17 cellular contexts compared by ENCODE assay signal in the genomic region with DNA sequence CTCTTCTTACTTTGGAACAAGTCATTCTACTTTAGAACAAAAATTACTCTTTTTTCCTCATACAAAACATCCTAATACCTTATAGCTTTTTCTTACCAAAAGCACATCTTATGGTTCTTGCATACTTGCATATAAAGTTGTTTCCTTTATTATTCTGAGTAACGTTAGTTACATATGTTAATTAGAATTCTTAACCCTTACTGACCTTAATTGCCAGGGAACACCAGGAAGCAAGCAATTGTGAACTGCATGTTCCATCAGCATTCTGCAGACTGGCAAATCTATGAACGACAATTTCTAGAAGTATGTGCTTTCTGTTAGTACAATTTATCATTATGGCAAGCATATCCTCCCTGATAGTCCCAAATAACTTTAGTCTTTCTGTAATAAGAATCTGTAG.
A peak's percentile ranks its signal among the peaks of the same experiment; 100 is the strongest.
DNase-seq lines count a peak whose midpoint lies in the region; FAIRE-seq and TF ChIP-seq lines count a peak whose summit lies in the region.
"Had no signal": no experiment of that assay in that cellular context is flagged by ENCODE, and none has a peak within 500 bp of the region (broad histone marks: within the 10 kb centered on the region; RNA-seq: fewer than 3 reads in every experiment).

No MANE protein-coding gene starts in this region.

- H2BK120ac ChIP-seq in H1 (replicated peaks; ENCODE audit: low read depth, low read length), result no peak overlapping the region

- TF ChIP-seq POLR2A in H1 (IDR thresholded peaks at IDR 0.05; ENCODE audit: control extremely low read depth in 1 of 2, low read depth in 2 of 2, low read length in 2 of 2) (no peak), esophagus squamous epithelium (IDR thresholded peaks at IDR 0.05) (no peak)

- no peak overlapping the region for H3K14ac ChIP-seq in H1 (ENCODE audit: insufficient read length)

- in situ Hi-C loops in HAP-1 (cut with MboI; ENCODE audit: low sequenced_read_pairs), result no loop called here

- no peak overlapping the region for H4K5ac ChIP-seq in H1 (ENCODE audit: insufficient read length, low read depth, low read length)

- H2BK20ac ChIP-seq in H1 (ENCODE audit: low read length), result no peak overlapping the region

- H3K4me1 Mint-ChIP-seq in Calu3 (ENCODE audit: low read depth, unreplicated experiment), result no peaks in the 10 kb centered on the region
- H3K4me1 Mint-ChIP-seq: B cell had no signal

- WGBS in H1 (ENCODE audit: extremely low coverage in 1 of 2, insufficient coverage in 1 of 2, insufficient read length in 1 of 2, insufficient replicate concordance in 2 of 2, low coverage in 1 of 2, low lambda C conversion rate in 2 of 2, missing lambda C conversion rate in 1 of 2), 2 experiments, result 6% methylated on average over 2 of the region's 2 CpGs; no CpG with 5 or more reads in 1 of the 2 experiments
- WGBS in smooth muscle cell (ENCODE audit: low lambda C conversion rate), result 24% methylated on average over 2 of the region's 2 CpGs
- 10 to 19% methylated on average over 2 of the region's 2 CpGs for WGBS in esophagus squamous epithelium, 2 donors

- no peaks in the 10 kb centered on the region for H3F3A ChIP-seq in smooth muscle cell (ENCODE audit: low read depth)

- H4K20me1 ChIP-seq in H1 (replicated peaks in 1 of 2; ENCODE audit: control insufficient read depth in 1 of 2, insufficient read depth in 2 of 2, low read length in 2 of 2), result no peaks in the 10 kb centered on the region
- no peaks in the 10 kb centered on the region for H4K20me1 ChIP-seq in smooth muscle cell (ENCODE audit: low read depth)

- H3K4me2 ChIP-seq in H1 (ENCODE audit: insufficient read depth in 1 of 2, low read depth in 2 of 2, low read length in 2 of 2) (peak overlapping the region in 1 of 2 experiments; percentile 38; a peak in 1 of 4 replicates), smooth muscle cell (no peak overlapping the region)

- no peaks in the 10 kb centered on the region for H3K79me1 ChIP-seq in H1 (ENCODE audit: low read depth, low read length)

- H3K79me2 ChIP-seq in H1 (ENCODE audit: control insufficient read depth in 1 of 2, insufficient read depth in 2 of 2, low read length in 2 of 2) (no peaks in the 10 kb centered on the region), smooth muscle cell (ENCODE audit: low read depth) (no peaks in the 10 kb centered on the region)

- H3K36me3 ChIP-seq in HAP-1 (replicated peaks) (no peaks in the 10 kb centered on the region), H1 (ENCODE audit: control insufficient read depth in 2 of 4, insufficient read depth in 4 of 4, low read length in 3 of 4) (peaks cover 0 to 10% (median 5%) of the 10 kb centered on the region in 4 experiments; a peak in 3 of 8 replicates), iPS-20b (ENCODE audit: insufficient read depth, low read depth, low read length) (0 out of 2 replicates have a peak, but pooled peaks cover 4% of the 10 kb centered on the region), smooth muscle cell (ENCODE audit: low read depth) (no peaks in the 10 kb centered on the region), esophagus squamous epithelium (no peaks in the 10 kb centered on the region)

- no peak overlapping the region for H3K56ac ChIP-seq in H1 (replicated peaks; ENCODE audit: insufficient read length, low read depth, low read length)

- no peaks in the 10 kb centered on the region for H3K27me3 Mint-ChIP-seq in Calu3 (ENCODE audit: unreplicated experiment)
- H3K27me3 Mint-ChIP-seq: B cell; CD4-positive, alpha-beta T cell had no signal

- H3K9me3 Mint-ChIP-seq in Calu3 (ENCODE audit: low read depth, unreplicated experiment), result peaks cover 2% of the 10 kb centered on the region

- H3K27me3 ChIP-seq in HAP-1 (ENCODE audit: low read depth) (no peaks in the 10 kb centered on the region), H1 (replicated peaks in 1 of 4; ENCODE audit: control insufficient read depth in 3 of 4, extremely low read depth in 1 of 4, insufficient read depth in 3 of 4, low read length in 3 of 4) (no peaks in the 10 kb centered on the region), iPS-20b (ENCODE audit: insufficient read depth, low read length) (no peaks in the 10 kb centered on the region), smooth muscle cell (ENCODE audit: low read depth) (no peaks in the 10 kb centered on the region), esophagus squamous epithelium (no peaks in the 10 kb centered on the region)

- no peak overlapping the region for H3K18ac ChIP-seq in H1 (ENCODE audit: extremely low read depth, low read length)

- no peak overlapping the region for H3K27ac ChIP-seq in H1 (ENCODE audit: low read depth, low read length)
- peak overlapping the region; percentile 15 for H3K27ac ChIP-seq in iPS-20b (ENCODE audit: low read length)
- H3K27ac ChIP-seq in smooth muscle cell (ENCODE audit: low read depth), result no peak overlapping the region
- H3K27ac ChIP-seq in esophagus squamous epithelium, result no peak overlapping the region

- peak; percentile 78 for FAIRE-seq in H1 (lab: Jason Lieb, UNC)
- FAIRE-seq: A204.1, G401.6, GM12891, GM19239, H54 had no signal

- H2AFZ ChIP-seq in H1 (ENCODE audit: low read length) (no peak overlapping the region), smooth muscle cell (ENCODE audit: low read depth) (peak overlapping the region; percentile 66)

- peak; percentile 9 to 62 for DNase-seq in HAP-1 (ENCODE audit: low spot score in 2 of 2)
- no peak for DNase-seq in H1 (ENCODE audit: low read depth in 1 of 2, low spot score in 2 of 2)
- no peak for DNase-seq in smooth muscle cell (lab: John Stamatoyannopoulos, UW; ENCODE audit: unreplicated experiment)
- no peak for DNase-seq in OCI-M1 (lab: John Stamatoyannopoulos, UW)
- no peak for DNase-seq in SW 1271 (lab: John Stamatoyannopoulos, UW)
- DNase-seq in esophagus squamous epithelium (lab: John Stamatoyannopoulos, UW), result no peak
- no peak for DNase-seq in Calu3
- DNase-seq: C1 segment of cervical spinal cord; CD4-positive, alpha-beta T cell; DMS79 had no signal

- TF ChIP-seq RAD21 in H1 (IDR thresholded peaks at IDR 0.05 in 1 of 2, conservative IDR thresholded peaks at IDR 0.05 in 1 of 2; ENCODE audit: low read depth in 2 of 2, low read length in 2 of 2), result no peak

- no peak overlapping the region for H3K4me3 Mint-ChIP-seq in Calu3 (ENCODE audit: low read depth, unreplicated experiment)
- H3K4me3 Mint-ChIP-seq: B cell; CD4-positive, alpha-beta T cell had no signal

- no peak overlapping the region for H4K91ac ChIP-seq in H1 (replicated peaks; ENCODE audit: insufficient read length, low read length)

- H3K9ac ChIP-seq in H1 (replicated peaks in 1 of 4; ENCODE audit: extremely low read depth in 1 of 4, low read depth in 3 of 4, low read length in 3 of 4) (no peak overlapping the region), iPS-20b (ENCODE audit: low read depth, low read length) (peak overlapping the region; percentile 16; the same call in 1 of the 2 replicates), smooth muscle cell (ENCODE audit: low read depth) (no peak overlapping the region)

- no peak overlapping the region for H2BK5ac ChIP-seq in H1 (ENCODE audit: low read depth, low read length)

- no peak overlapping the region for H2BK12ac ChIP-seq in H1 (ENCODE audit: low read depth, low read length)

- H2BK15ac ChIP-seq in H1 (ENCODE audit: low read length), result no peak overlapping the region

- peaks cover 4% of the 10 kb centered on the region; the same call in 1 of the 2 replicates for H3K9me3 ChIP-seq in HAP-1
- peaks cover 13 to 16% of the 10 kb centered on the region in 2 experiments for H3K9me3 ChIP-seq in H1 (ENCODE audit: insufficient read depth in 2 of 2, low read depth in 1 of 2, low read length in 1 of 2)
- H3K9me3 ChIP-seq in iPS-20b (ENCODE audit: insufficient read depth, low read depth, low read length), result peaks cover 25% of the 10 kb centered on the region
- H3K9me3 ChIP-seq in smooth muscle cell (replicated peaks; ENCODE audit: low read depth), result no peaks in the 10 kb centered on the region
- no peaks in the 10 kb centered on the region for H3K9me3 ChIP-seq in esophagus squamous epithelium

- CTCF ChIA-PET in H1 (lab: Charles Lee; ENCODE audit: partially characterized antibody), result no interaction called here
- CTCF ChIA-PET in Calu3 (lab: Charles Lee), result no interaction called here

- POLR2A ChIA-PET in H1 (lab: Charles Lee; ENCODE audit: partially characterized antibody), result no interaction called here

- H3K4me1 ChIP-seq in HAP-1 (peaks cover 6% of the 10 kb centered on the region), H1 (replicated peaks in 1 of 4; ENCODE audit: control insufficient read depth in 3 of 4, insufficient read depth in 4 of 4, low read length in 3 of 4) (peaks cover 0 to 5% (median 0%) of the 10 kb centered on the region in 4 experiments; a peak in 2 of 7 replicates), iPS-20b (ENCODE audit: insufficient read depth, low read length) (peaks cover 23% of the 10 kb centered on the region; the same call in 1 of the 2 replicates), smooth muscle cell (ENCODE audit: low read depth) (peaks cover 24% of the 10 kb centered on the region), esophagus squamous epithelium (no peaks in the 10 kb centered on the region)

- H3K4ac ChIP-seq in H1 (replicated peaks; ENCODE audit: insufficient read length, low read depth, low read length), result no peak overlapping the region

- no peak for TF ChIP-seq EP300 in H1 (IDR thresholded peaks at IDR 0.05; ENCODE audit: borderline replicate concordance in 1 of 2, low read depth in 2 of 2, low read length in 2 of 2)

- H3K23ac ChIP-seq in H1 (ENCODE audit: insufficient read length), result no peak overlapping the region

- H4K8ac ChIP-seq in H1 (ENCODE audit: extremely low read depth, insufficient read depth, low read length), result no peak overlapping the region

- H2AK5ac ChIP-seq in H1 (ENCODE audit: low read depth, low read length), result no peak overlapping the region

- TF ChIP-seq CTCF in H1 (IDR thresholded peaks at IDR 0.05; ENCODE audit: control extremely low read depth in 1 of 3, insufficient read depth in 1 of 3, low read depth in 1 of 3, low read length in 3 of 3), result no peak
- TF ChIP-seq CTCF in smooth muscle cell (IDR thresholded peaks at IDR 0.05; ENCODE audit: borderline replicate concordance, insufficient read depth, poor library complexity, severe bottlenecking), result no peak
- TF ChIP-seq CTCF in esophagus squamous epithelium (IDR thresholded peaks at IDR 0.05), result no peak
- no peak for TF ChIP-seq CTCF in Calu3 (IDR thresholded peaks at IDR 0.05; ENCODE audit: unreplicated experiment)

- H3K23me2 ChIP-seq in H1 (ENCODE audit: low read depth, low read length), result no peaks in the 10 kb centered on the region

- intact Hi-C loops in esophagus squamous epithelium (cut with DNase I), result no loop called here
- intact Hi-C loops in Calu3 (cut with micrococcal nuclease; ENCODE audit: unreplicated experiment), result no loop called here

- no peaks in the 10 kb centered on the region for H3K36me3 Mint-ChIP-seq in Calu3 (ENCODE audit: insufficient read depth, unreplicated experiment)

- no peak overlapping the region for H3K27ac Mint-ChIP-seq in Calu3 (ENCODE audit: unreplicated experiment)
- H3K27ac Mint-ChIP-seq: B cell; CD4-positive, alpha-beta T cell had no signal

- H3K4me3 ChIP-seq in HAP-1, result no peak overlapping the region
- peak overlapping the region in 1 of 4 experiments; percentile 25; a peak in 1 of 8 replicates for H3K4me3 ChIP-seq in H1 (ENCODE audit: extremely low read depth in 1 of 4, insufficient read depth in 2 of 4, low read depth in 3 of 4, low read length in 4 of 4)
- H3K4me3 ChIP-seq in iPS-20b (ENCODE audit: low read length), result no peak overlapping the region; the same call in 1 of the 2 replicates
- no peak overlapping the region for H3K4me3 ChIP-seq in smooth muscle cell
- H3K4me3 ChIP-seq in esophagus squamous epithelium, result no peak overlapping the region

- no TSS peak for BruUV-seq in Calu3 (replicated peaks; lab: Mats Ljungman, UMichigan)

Comparison
In these comparisons a context has a peak if more than half of its experiments do, and no peak if none do; other contexts are left out.
1. DNase-seq: peak in HAP-1 (2 of 2); none in H1 (0 of 2), smooth muscle cell (single experiment), OCI-M1 (single experiment), SW 1271 (0 of 2), esophagus squamous epithelium (single experiment) and Calu3 (single experiment).